ENCODE assay signal across 8 cellular contexts in the genomic region with DNA sequence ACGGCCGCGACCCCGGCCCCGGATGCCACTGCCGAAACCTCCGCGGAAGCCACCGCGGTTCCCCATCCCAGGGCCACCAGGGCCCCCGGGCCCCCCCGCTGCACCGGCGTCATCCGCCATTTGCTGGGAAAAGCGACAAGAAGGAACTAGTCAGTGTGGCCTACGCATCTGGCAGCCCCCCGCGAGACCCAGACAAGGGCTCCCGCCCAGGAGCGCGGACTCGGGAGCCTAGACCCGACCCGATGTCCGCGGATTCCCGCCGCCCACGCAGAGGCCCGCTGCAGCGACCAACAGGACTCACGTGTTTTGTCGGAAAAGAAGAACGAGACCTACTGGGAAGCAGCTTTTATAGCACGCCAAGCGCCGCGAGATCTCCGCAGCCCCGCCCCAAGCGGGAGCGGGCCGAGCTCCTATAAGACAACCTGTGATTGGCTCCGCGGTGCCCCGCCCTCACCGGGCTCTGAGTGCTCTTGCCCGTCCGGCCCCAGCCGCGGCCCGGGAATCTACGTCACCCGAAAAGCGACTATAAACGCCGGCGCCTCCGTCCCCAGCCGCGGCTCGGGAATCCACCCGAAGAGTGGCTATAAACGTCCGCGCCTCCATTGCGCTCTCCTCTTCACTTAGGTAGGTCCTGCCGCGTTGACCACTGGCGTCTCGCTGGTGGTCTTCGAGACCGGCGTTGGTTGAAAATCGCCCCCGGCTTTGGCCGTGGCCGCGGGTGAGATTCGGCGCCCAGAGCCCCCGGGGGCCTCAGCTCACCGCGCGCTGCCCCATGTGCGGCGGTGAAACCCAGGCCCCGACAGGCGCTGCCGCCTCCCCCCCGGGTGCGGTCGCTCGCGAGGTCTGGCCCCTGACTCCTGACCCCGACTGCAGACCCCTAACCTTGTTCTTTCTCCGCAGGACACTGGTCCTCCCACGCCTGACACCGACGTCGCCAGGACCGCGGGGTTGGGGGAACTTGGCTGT. TPM values are rescaled to one million over a fixed set of nuclear protein-coding genes. Genes with fewer than 3 reads are reported as not detected.
A peak's percentile ranks its signal among the peaks of the same experiment; 100 is the strongest.
DNase-seq lines count a peak whose midpoint lies in the region; ATAC-seq and TF ChIP-seq lines count a peak whose summit lies in the region.

A gene (minus strand): TSS at position 321 of the 966 bp plus-strand sequence. CDS start 201 bp downstream, at position 120.

- TF ChIP-seq POLR2A in uterus (IDR thresholded peaks at IDR 0.05), result peak; percentile 72 to 96

- H3K4me1 ChIP-seq in uterus, result peaks cover 0 to 4% of the 10 kb centered on the region in 2 donors

- no peaks in the 10 kb centered on the region for H3K9me3 ChIP-seq in uterus

- ATAC-seq in GM18498 (IDR thresholded peaks at IDR 0.05; ENCODE audit: unreplicated experiment) (peak; percentile 84), HG02943 (IDR thresholded peaks at IDR 0.05; ENCODE audit: low read depth, unreplicated experiment) (peak; percentile 72), left ventricle myocardium superior (peak; percentile 97)

- no peaks in the 10 kb centered on the region for H3K27me3 ChIP-seq in uterus

- no peaks in the 10 kb centered on the region for H3K36me3 ChIP-seq in uterus

- TF ChIP-seq CTCF in uterus (IDR thresholded peaks at IDR 0.05), result peak in 1 of 4 experiments; percentile 5

- intact Hi-C loops in T-helper 2 cell treated with Interferon-gamma antibody and Interleukin-4, amounts not matched to agents 100 ng/mL and 5 ng/mL, for 36 hours (cut with micrococcal nuclease), result loop anchor here (1.0 to 2.0 kb wide), 3 partner anchors 8 to 26 kb away; a partner anchor contains a TSS
- intact Hi-C loops in left ventricle myocardium superior (cut with micrococcal nuclease) (no loop called here), uterus (cut with DNase I; ENCODE audit: low total_unique reads) (no loop called here)

- DNase-seq in NCI-H187 treated with DMSO at 0.1 percent for 48 hours (lab: John Stamatoyannopoulos, UW) (peak; percentile 98), anterior cingulate cortex (lab: John Stamatoyannopoulos, UW) (peak; percentile 80 to 100 (median 97)), left ventricle myocardium superior (peak; percentile 100), pulmonary artery endothelial cell (ENCODE audit: low read depth, low spot score) (peak; percentile 97), uterus (peak; percentile 98 to 99)

- peak within 1 kb of the TSS; percentile 62 to 81 for H3K4me3 ChIP-seq in uterus

- H3K27ac ChIP-seq in uterus, result peak within 1 kb of the TSS; percentile 80 to 95

RNA-seq across cellular contexts. Expression of the gene that starts here (rescaled TPM):
- total RNA-seq in T-helper 2 cell treated with Interferon-gamma antibody and Interleukin-4, amounts not matched to agents 100 ng/mL and 5 ng/mL, for 36 hours, result 2,826 and 2,856 TPM in 2 replicates
- total RNA-seq in left ventricle myocardium superior, result 788 TPM
- total RNA-seq in pulmonary artery endothelial cell, result 2,313 and 4,514 TPM in 2 replicates
- 1,000 to 10,000 TPM in 3 of 4 donors, 100 to 1,000 TPM in 1; 982 to 2,205 (median 1,458) TPM for total RNA-seq in uterus

Comparison
In these comparisons a context has a peak if more than half of its experiments do, and no peak if none do; other contexts are left out.
1. Peak in every context shown above with its lines: DNase-seq, ATAC-seq, H3K4me3 ChIP-seq and H3K27ac ChIP-seq.